Comparison of ENCODE assay signal across 9 cellular contexts in genomic region chr3:11601446-11602241, GRCh38. TPM values are rescaled to one million over a fixed set of nuclear protein-coding genes. Genes with fewer than 3 reads are reported as not detected.
A peak's percentile ranks its signal among the peaks of the same experiment; 100 is the strongest.
DNase-seq lines count a peak whose midpoint lies in the region; ATAC-seq and TF ChIP-seq lines count a peak whose summit lies in the region.
"Had no signal": no experiment of that assay in that cellular context is flagged by ENCODE, and none has a peak within 500 bp of the region (broad histone marks: within the 10 kb centered on the region; RNA-seq: fewer than 3 reads in every experiment).

No MANE protein-coding gene starts in this region.

- peaks cover 70% of the 10 kb centered on the region for H3K4me1 Mint-ChIP-seq in activated CD8-positive, alpha-beta T cell treated with anti-CD3 and anti-CD28 coated beads for 36 hours (ENCODE audit: low read depth)
- H3K4me1 Mint-ChIP-seq in stimulated activated naive CD8-positive, alpha-beta T cell treated with anti-CD3 and anti-CD28 coated beads, Interleukin-15, Interleukin-2, amounts not matched to agents 100 ng/mL and 50 ng/mL, for 24 hours (ENCODE audit: low read depth): peaks cover 63% of the 10 kb centered on the region

- no peaks in the 10 kb centered on the region for H3K27me3 Mint-ChIP-seq in activated CD8-positive, alpha-beta T cell treated with anti-CD3 and anti-CD28 coated beads for 36 hours
- H3K27me3 Mint-ChIP-seq in stimulated activated naive CD8-positive, alpha-beta T cell treated with anti-CD3 and anti-CD28 coated beads, Interleukin-15, Interleukin-2, amounts not matched to agents 100 ng/mL and 50 ng/mL, for 24 hours: no peaks in the 10 kb centered on the region
- H3K27me3 Mint-ChIP-seq: dendritic cell treated with granulocyte-macrophage colony-stimulating factor and Interleukin-4, amounts not matched to agents 40 ng/mL and 50 ng/mL, for 4 days had no signal

- H3K4me3 ChIP-seq in right atrium auricular region: no peak overlapping the region

- DNase-seq in activated naive CD4-positive, alpha-beta T cell treated with anti-CD3 and anti-CD28 coated beads, Interleukin-2, amount 50 U/mL, for 72 hours (ENCODE audit: low spot score in 2 of 2): no peak
- no peak for DNase-seq in activated naive CD4-positive, alpha-beta T cell treated with anti-CD3 and anti-CD28 coated beads, Interleukin-2, amount 50 U/mL, for 16 hours
- DNase-seq in activated CD8-positive, alpha-beta T cell treated with anti-CD3 and anti-CD28 coated beads for 36 hours: peak; percentile 91
- DNase-seq in right atrium auricular region (ENCODE audit: low spot score) (peak; percentile 79), kidney glomerular epithelial cell (lab: John Stamatoyannopoulos, UW) (no peak), omental fat pad (ENCODE audit: low spot score) (no peak)

- no peaks in the 10 kb centered on the region for H3K36me3 ChIP-seq in right atrium auricular region

- H3K4me1 ChIP-seq in right atrium auricular region: peaks cover 0 to 78% of the 10 kb centered on the region in 2 donors

- POLR2A ChIA-PET in activated CD8-positive, alpha-beta T cell treated with anti-CD3 and anti-CD28 coated beads for 36 hours (lab: Charles Lee): interaction anchor here (1.0 to 1.8 kb wide), 2 partner anchors 18 to 25 kb away, joined by 4 to 5 read pairs; no protein-coding TSS in a partner anchor

- H3K9me3 Mint-ChIP-seq in activated naive CD4-positive, alpha-beta T cell treated with anti-CD3 and anti-CD28 coated beads, Interleukin-2, amount 50 U/mL, for 72 hours: peaks cover 0 to 13% of the 10 kb centered on the region in 2 donors
- H3K9me3 Mint-ChIP-seq in activated CD8-positive, alpha-beta T cell treated with anti-CD3 and anti-CD28 coated beads for 36 hours: peaks cover 3% of the 10 kb centered on the region
- H3K9me3 Mint-ChIP-seq in stimulated activated naive CD8-positive, alpha-beta T cell treated with anti-CD3 and anti-CD28 coated beads, Interleukin-15, Interleukin-2, amounts not matched to agents 100 ng/mL and 50 ng/mL, for 24 hours: no peaks in the 10 kb centered on the region

- peak overlapping the region; percentile 57 for H3K4me3 Mint-ChIP-seq in activated CD8-positive, alpha-beta T cell treated with anti-CD3 and anti-CD28 coated beads for 36 hours
- peak overlapping the region; percentile 38 for H3K4me3 Mint-ChIP-seq in stimulated activated naive CD8-positive, alpha-beta T cell treated with anti-CD3 and anti-CD28 coated beads, Interleukin-15, Interleukin-2, amounts not matched to agents 100 ng/mL and 50 ng/mL, for 24 hours
- H3K4me3 Mint-ChIP-seq: dendritic cell treated with granulocyte-macrophage colony-stimulating factor and Interleukin-4, amounts not matched to agents 40 ng/mL and 50 ng/mL, for 4 days had no signal

- no peaks in the 10 kb centered on the region for H3K9me3 ChIP-seq in right atrium auricular region

- H3K27ac Mint-ChIP-seq in activated naive CD4-positive, alpha-beta T cell treated with anti-CD3 and anti-CD28 coated beads, Interleukin-2, amount 50 U/mL, for 72 hours: no peak overlapping the region
- peak overlapping the region; percentile 92 for H3K27ac Mint-ChIP-seq in activated CD8-positive, alpha-beta T cell treated with anti-CD3 and anti-CD28 coated beads for 36 hours
- H3K27ac Mint-ChIP-seq in stimulated activated naive CD8-positive, alpha-beta T cell treated with anti-CD3 and anti-CD28 coated beads, Interleukin-15, Interleukin-2, amounts not matched to agents 100 ng/mL and 50 ng/mL, for 24 hours: peak overlapping the region; percentile 87

- H3K36me3 Mint-ChIP-seq in activated naive CD4-positive, alpha-beta T cell treated with anti-CD3 and anti-CD28 coated beads, Interleukin-2, amount 50 U/mL, for 72 hours: peaks cover 20 to 38% of the 10 kb centered on the region in 2 donors
- H3K36me3 Mint-ChIP-seq in activated CD8-positive, alpha-beta T cell treated with anti-CD3 and anti-CD28 coated beads for 36 hours (ENCODE audit: low read depth): peaks cover 65% of the 10 kb centered on the region
- peaks cover 51% of the 10 kb centered on the region for H3K36me3 Mint-ChIP-seq in stimulated activated naive CD8-positive, alpha-beta T cell treated with anti-CD3 and anti-CD28 coated beads, Interleukin-15, Interleukin-2, amounts not matched to agents 100 ng/mL and 50 ng/mL, for 24 hours (ENCODE audit: low read depth)

- H3K27me3 ChIP-seq in right atrium auricular region: no peaks in the 10 kb centered on the region

- no peak for TF ChIP-seq CTCF in activated CD8-positive, alpha-beta T cell treated with anti-CD3 and anti-CD28 coated beads for 36 hours (IDR thresholded peaks at IDR 0.05)
- no peak for TF ChIP-seq CTCF in right atrium auricular region (IDR thresholded peaks at IDR 0.05)
- TF ChIP-seq CTCF in omental fat pad (IDR thresholded peaks at IDR 0.05): no peak

- peak; percentile 60 to 76 for ATAC-seq in activated naive CD4-positive, alpha-beta T cell treated with anti-CD3 and anti-CD28 coated beads, Interleukin-2, amount 50 U/mL, for 72 hours
- ATAC-seq in HG03060 (IDR thresholded peaks at IDR 0.05; ENCODE audit: low read depth, unreplicated experiment) (peak; percentile 93), omental fat pad (ENCODE audit: low FRiP score) (no peak)
- peak; percentile 95 for ATAC-seq in activated CD8-positive, alpha-beta T cell treated with anti-CD3 and anti-CD28 coated beads for 36 hours

- H3K27ac ChIP-seq in right atrium auricular region: peak overlapping the region; percentile 69 to 88

- intact Hi-C loops in activated CD8-positive, alpha-beta T cell treated with anti-CD3 and anti-CD28 coated beads for 36 hours (cut with micrococcal nuclease): loop anchor here (2.0 kb wide), 1 partner anchor 23 kb away; no protein-coding TSS in a partner anchor

- CTCF ChIA-PET in activated CD8-positive, alpha-beta T cell treated with anti-CD3 and anti-CD28 coated beads for 36 hours (lab: Charles Lee): interaction anchor here (0.9 kb wide), 1 partner anchor 27 kb away, joined by 3 read pairs; no protein-coding TSS in a partner anchor

RNA-seq across cellular contexts. Expression of gene VGLL4, which starts 42.1 kb away (rescaled TPM):
- 10 to 100 TPM; 14.8 to 24.9 TPM for total RNA-seq in activated naive CD4-positive, alpha-beta T cell treated with anti-CD3 and anti-CD28 coated beads, Interleukin-2, amount 50 U/mL, for 72 hours
- total RNA-seq in activated CD8-positive, alpha-beta T cell treated with anti-CD3 and anti-CD28 coated beads for 36 hours: 10 to 100 TPM; 54.4 to 60.2 TPM
- total RNA-seq in right atrium auricular region (10 to 100 TPM; 30.2 to 64.6 TPM), omental fat pad (10 to 100 TPM; 41.3 to 54.7 (median 49.5) TPM)

Comparison
In these comparisons a context has a peak if more than half of its experiments do, and no peak if none do; other contexts are left out.
1. DNase-seq: peak in activated CD8-positive, alpha-beta T cell treated with anti-CD3 and anti-CD28 coated beads for 36 hours (single experiment) and right atrium auricular region (single experiment); none in activated naive CD4-positive, alpha-beta T cell treated with anti-CD3 and anti-CD28 coated beads, Interleukin-2, amount 50 U/mL, for 72 hours (0 of 2), activated naive CD4-positive, alpha-beta T cell treated with anti-CD3 and anti-CD28 coated beads, Interleukin-2, amount 50 U/mL, for 16 hours (single experiment), kidney glomerular epithelial cell (single experiment) and omental fat pad (single experiment).
2. H3K27ac Mint-ChIP-seq: peak in activated CD8-positive, alpha-beta T cell treated with anti-CD3 and anti-CD28 coated beads for 36 hours (single experiment) and stimulated activated naive CD8-positive, alpha-beta T cell treated with anti-CD3 and anti-CD28 coated beads, Interleukin-15, Interleukin-2, amounts not matched to agents 100 ng/mL and 50 ng/mL, for 24 hours (single experiment); none in activated naive CD4-positive, alpha-beta T cell treated with anti-CD3 and anti-CD28 coated beads, Interleukin-2, amount 50 U/mL, for 72 hours (0 of 2).